11 cellular contexts compared by ENCODE assay signal in the genomic region with DNA sequence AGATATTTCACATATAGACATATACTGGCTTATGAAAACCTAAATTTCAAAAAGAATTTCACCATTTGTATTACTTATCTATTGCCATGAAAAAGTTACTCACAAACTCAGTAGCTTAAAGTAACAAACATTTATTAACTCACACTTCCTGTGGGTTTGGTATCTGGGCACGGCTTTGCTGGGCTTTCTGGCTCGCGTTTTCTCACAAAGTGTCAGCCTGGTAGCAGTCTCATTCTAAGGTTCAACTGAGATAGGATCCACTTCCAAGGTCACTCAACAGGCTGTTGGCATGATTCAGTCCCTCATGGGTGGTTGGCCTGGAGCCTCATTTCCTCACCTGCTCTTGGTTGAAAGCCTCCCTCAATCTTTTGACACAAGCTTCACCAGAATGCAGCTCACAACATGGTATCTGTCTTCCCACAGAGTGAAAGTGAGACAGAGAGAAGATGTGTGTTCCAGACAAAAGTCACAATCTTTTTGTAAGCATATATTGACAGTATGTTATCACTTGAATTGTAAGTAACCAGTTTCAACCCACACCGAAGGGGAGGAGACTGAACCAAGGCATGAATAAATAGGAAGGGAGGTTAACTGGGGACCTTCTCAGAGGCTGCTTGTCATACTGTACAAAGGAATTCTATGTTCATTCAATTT.
A peak's percentile ranks its signal among the peaks of the same experiment; 100 is the strongest.
DNase-seq lines count a peak whose midpoint lies in the region; ATAC-seq lines count a peak whose summit lies in the region.
"Had no signal": no experiment of that assay in that cellular context is flagged by ENCODE, and none has a peak within 500 bp of the region (broad histone marks: within the 10 kb centered on the region; RNA-seq: fewer than 3 reads in every experiment).

No MANE protein-coding gene starts in this region.

- H3K9me3 Mint-ChIP-seq in activated T-cell treated with anti-CD3 and anti-CD28 coated beads, Interleukin-2, amount 50 U/mL, for 24 hours: peaks cover 7% of the 10 kb centered on the region

- peak; percentile 53 for DNase-seq in mucosa of gallbladder (ENCODE audit: low spot score)
- DNase-seq in middle frontal gyrus (ENCODE audit: extremely low spot score, low spot score): no peak
- no peak for DNase-seq in DMS 273 treated with DMSO at 0.1 percent for 48 hours (lab: John Stamatoyannopoulos, UW)
- no peak for DNase-seq in DMS114 treated with DMSO at 0.1 percent for 48 hours (lab: John Stamatoyannopoulos, UW; ENCODE audit: unreplicated experiment)
- DNase-seq in activated T-cell treated with anti-CD3 and anti-CD28 coated beads, Interleukin-2, amount 50 U/mL, for 24 hours: no peak
- DNase-seq: CD4-positive, alpha-beta T cell; MV-4-11; NCI-H526 treated with DMSO at 0.1 percent for 48 hours had no signal

- no peaks in the 10 kb centered on the region for H3K36me3 Mint-ChIP-seq in activated T-cell treated with anti-CD3 and anti-CD28 coated beads, Interleukin-2, amount 50 U/mL, for 24 hours (ENCODE audit: low read depth)

- ATAC-seq in GM19043 (IDR thresholded peaks at IDR 0.05; ENCODE audit: low read depth, unreplicated experiment): peak; percentile 84
- peak; percentile 78 for ATAC-seq in HG02623 (IDR thresholded peaks at IDR 0.05; ENCODE audit: unreplicated experiment)
- ATAC-seq in HG03432 (IDR thresholded peaks at IDR 0.05; ENCODE audit: unreplicated experiment): peak; percentile 85

- H3K4me1 Mint-ChIP-seq in activated T-cell treated with anti-CD3 and anti-CD28 coated beads, Interleukin-2, amount 50 U/mL, for 24 hours (ENCODE audit: low read depth): no peaks in the 10 kb centered on the region

- H3K27ac Mint-ChIP-seq in activated T-cell treated with anti-CD3 and anti-CD28 coated beads, Interleukin-2, amount 50 U/mL, for 24 hours: no peak overlapping the region
- H3K27ac Mint-ChIP-seq: CD4-positive, alpha-beta T cell had no signal

- H3K27me3 Mint-ChIP-seq in activated T-cell treated with anti-CD3 and anti-CD28 coated beads, Interleukin-2, amount 50 U/mL, for 24 hours: no peaks in the 10 kb centered on the region
- H3K27me3 Mint-ChIP-seq: CD4-positive, alpha-beta T cell had no signal

- no peak overlapping the region for H3K4me3 Mint-ChIP-seq in activated T-cell treated with anti-CD3 and anti-CD28 coated beads, Interleukin-2, amount 50 U/mL, for 24 hours
- H3K4me3 Mint-ChIP-seq: CD4-positive, alpha-beta T cell had no signal
